1 cellular context compared by ENCODE assay signal in the genomic region with DNA sequence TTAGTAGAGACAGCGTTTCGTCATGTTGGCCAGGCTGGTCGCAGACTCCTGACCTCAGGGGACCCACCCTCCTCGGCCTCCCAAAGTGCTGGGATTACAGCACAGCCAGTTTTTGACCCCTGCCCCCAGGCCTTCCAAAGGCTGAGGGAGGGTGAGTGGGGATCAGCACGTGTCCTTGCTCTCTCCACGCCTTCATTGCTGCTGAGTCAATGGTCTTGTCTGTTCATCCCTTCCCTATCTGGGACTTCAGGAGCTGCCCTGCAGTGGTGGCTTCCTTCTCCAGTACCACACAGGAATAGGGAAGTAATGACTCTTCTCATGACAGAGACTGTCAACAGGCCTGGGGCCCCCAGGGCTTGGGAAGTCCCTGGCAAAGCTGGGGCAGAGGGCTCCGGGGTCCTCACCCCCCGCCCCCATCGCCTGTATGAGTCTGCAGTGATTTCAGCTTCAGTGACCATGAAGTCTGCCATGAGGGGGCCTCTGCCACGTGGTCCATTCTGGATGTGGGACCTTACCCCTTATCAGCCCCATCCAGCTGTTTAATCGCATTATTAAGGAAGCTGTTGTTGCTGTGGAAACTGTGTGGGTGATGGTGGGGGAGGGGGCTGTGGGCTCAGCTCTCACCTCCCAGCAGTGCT.
A peak's percentile ranks its signal among the peaks of the same experiment; 100 is the strongest.
TF ChIP-seq lines count a peak whose summit lies in the region.

No MANE protein-coding gene starts in this region.

TF ChIP-seq in HepG2, 621 proteins besides CTCF, POLR2A, EP300 and RAD21 (continued from another document and continues in another):
- TF ChIP-seq, protein P1, sequence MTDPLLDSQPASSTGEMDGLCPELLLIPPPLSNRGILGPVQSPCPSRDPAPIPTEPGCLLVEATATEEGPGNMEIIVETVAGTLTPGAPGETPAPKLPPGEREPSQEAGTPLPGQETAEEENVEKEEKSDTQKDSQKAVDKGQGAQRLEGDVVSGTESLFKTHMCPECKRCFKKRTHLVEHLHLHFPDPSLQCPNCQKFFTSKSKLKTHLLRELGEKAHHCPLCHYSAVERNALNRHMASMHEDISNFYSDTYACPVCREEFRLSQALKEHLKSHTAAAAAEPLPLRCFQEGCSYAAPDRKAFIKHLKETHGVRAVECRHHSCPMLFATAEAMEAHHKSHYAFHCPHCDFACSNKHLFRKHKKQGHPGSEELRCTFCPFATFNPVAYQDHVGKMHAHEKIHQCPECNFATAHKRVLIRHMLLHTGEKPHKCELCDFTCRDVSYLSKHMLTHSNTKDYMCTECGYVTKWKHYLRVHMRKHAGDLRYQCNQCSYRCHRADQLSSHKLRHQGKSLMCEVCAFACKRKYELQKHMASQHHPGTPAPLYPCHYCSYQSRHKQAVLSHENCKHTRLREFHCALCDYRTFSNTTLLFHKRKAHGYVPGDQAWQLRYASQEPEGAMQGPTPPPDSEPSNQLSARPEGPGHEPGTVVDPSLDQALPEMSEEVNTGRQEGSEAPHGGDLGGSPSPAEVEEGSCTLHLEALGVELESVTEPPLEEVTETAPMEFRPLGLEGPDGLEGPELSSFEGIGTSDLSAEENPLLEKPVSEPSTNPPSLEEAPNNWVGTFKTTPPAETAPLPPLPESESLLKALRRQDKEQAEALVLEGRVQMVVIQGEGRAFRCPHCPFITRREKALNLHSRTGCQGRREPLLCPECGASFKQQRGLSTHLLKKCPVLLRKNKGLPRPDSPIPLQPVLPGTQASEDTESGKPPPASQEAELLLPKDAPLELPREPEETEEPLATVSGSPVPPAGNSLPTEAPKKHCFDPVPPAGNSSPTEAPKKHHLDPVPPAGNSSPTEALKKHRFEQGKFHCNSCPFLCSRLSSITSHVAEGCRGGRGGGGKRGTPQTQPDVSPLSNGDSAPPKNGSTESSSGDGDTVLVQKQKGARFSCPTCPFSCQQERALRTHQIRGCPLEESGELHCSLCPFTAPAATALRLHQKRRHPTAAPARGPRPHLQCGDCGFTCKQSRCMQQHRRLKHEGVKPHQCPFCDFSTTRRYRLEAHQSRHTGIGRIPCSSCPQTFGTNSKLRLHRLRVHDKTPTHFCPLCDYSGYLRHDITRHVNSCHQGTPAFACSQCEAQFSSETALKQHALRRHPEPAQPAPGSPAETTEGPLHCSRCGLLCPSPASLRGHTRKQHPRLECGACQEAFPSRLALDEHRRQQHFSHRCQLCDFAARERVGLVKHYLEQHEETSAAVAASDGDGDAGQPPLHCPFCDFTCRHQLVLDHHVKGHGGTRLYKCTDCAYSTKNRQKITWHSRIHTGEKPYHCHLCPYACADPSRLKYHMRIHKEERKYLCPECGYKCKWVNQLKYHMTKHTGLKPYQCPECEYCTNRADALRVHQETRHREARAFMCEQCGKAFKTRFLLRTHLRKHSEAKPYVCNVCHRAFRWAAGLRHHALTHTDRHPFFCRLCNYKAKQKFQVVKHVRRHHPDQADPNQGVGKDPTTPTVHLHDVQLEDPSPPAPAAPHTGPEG (CRISPR knock-in tag; IDR thresholded peaks at IDR 0.05), result no peak; the same call in 1 of the 2 replicates
- TF ChIP-seq ZSCAN30 (CRISPR knock-in tag; IDR thresholded peaks at IDR 0.05), result no peak
- TF ChIP-seq, protein P2, sequence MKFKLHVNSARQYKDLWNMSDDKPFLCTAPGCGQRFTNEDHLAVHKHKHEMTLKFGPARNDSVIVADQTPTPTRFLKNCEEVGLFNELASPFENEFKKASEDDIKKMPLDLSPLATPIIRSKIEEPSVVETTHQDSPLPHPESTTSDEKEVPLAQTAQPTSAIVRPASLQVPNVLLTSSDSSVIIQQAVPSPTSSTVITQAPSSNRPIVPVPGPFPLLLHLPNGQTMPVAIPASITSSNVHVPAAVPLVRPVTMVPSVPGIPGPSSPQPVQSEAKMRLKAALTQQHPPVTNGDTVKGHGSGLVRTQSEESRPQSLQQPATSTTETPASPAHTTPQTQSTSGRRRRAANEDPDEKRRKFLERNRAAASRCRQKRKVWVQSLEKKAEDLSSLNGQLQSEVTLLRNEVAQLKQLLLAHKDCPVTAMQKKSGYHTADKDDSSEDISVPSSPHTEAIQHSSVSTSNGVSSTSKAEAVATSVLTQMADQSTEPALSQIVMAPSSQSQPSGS (CRISPR knock-in tag; IDR thresholded peaks at IDR 0.05), result no peak; the same call in 1 of the 2 replicates
- TF ChIP-seq ZFY (CRISPR knock-in tag; IDR thresholded peaks at IDR 0.05), result peak; percentile 71; the same call in 1 of the 2 replicates
- no peak for TF ChIP-seq ZFP41 (CRISPR knock-in tag; IDR thresholded peaks at IDR 0.05; ENCODE audit: borderline replicate concordance)
- TF ChIP-seq ZNF780A (CRISPR knock-in tag; IDR thresholded peaks at IDR 0.05), result no peak; the same call in 1 of the 2 replicates
- no peak for TF ChIP-seq ZNF703 (CRISPR knock-in tag; IDR thresholded peaks at IDR 0.05; ENCODE audit: borderline replicate concordance)
- TF ChIP-seq PHF20 (CRISPR knock-in tag; IDR thresholded peaks at IDR 0.05), result no peak
- TF ChIP-seq HMG20B (CRISPR knock-in tag; conservative IDR thresholded peaks at IDR 0.05), result no peak
- no peak for TF ChIP-seq ZNF468 (CRISPR knock-in tag; IDR thresholded peaks at IDR 0.05)
- TF ChIP-seq ZNF547 (CRISPR knock-in tag; IDR thresholded peaks at IDR 0.05), result peak; percentile 64; the same call in 1 of the 2 replicates
- TF ChIP-seq NCOA2 (CRISPR knock-in tag; IDR thresholded peaks at IDR 0.05), result peak; percentile 67
- TF ChIP-seq GZF1 (CRISPR knock-in tag; IDR thresholded peaks at IDR 0.05), result no peak
- TF ChIP-seq ZFP36L2 (CRISPR knock-in tag; IDR thresholded peaks at IDR 0.05), result no peak
- TF ChIP-seq, protein P3, sequence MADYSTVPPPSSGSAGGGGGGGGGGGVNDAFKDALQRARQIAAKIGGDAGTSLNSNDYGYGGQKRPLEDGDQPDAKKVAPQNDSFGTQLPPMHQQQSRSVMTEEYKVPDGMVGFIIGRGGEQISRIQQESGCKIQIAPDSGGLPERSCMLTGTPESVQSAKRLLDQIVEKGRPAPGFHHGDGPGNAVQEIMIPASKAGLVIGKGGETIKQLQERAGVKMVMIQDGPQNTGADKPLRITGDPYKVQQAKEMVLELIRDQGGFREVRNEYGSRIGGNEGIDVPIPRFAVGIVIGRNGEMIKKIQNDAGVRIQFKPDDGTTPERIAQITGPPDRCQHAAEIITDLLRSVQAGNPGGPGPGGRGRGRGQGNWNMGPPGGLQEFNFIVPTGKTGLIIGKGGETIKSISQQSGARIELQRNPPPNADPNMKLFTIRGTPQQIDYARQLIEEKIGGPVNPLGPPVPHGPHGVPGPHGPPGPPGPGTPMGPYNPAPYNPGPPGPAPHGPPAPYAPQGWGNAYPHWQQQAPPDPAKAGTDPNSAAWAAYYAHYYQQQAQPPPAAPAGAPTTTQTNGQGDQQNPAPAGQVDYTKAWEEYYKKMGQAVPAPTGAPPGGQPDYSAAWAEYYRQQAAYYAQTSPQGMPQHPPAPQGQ (CRISPR knock-in tag; IDR thresholded peaks at IDR 0.05; ENCODE audit: borderline replicate concordance), result no peak
- no peak for TF ChIP-seq ZNF615 (CRISPR knock-in tag; IDR thresholded peaks at IDR 0.05; ENCODE audit: borderline replicate concordance)
- TF ChIP-seq PAF1 (CRISPR knock-in tag; IDR thresholded peaks at IDR 0.05), result no peak
- TF ChIP-seq KDM2A (CRISPR knock-in tag; IDR thresholded peaks at IDR 0.05; ENCODE audit: borderline replicate concordance, low read depth), result peak; percentile 49; the same call in 1 of the 2 replicates
- TF ChIP-seq NFATC3 (CRISPR knock-in tag; IDR thresholded peaks at IDR 0.05), result no peak
- TF ChIP-seq ZNF329 (CRISPR knock-in tag; IDR thresholded peaks at IDR 0.05; ENCODE audit: low read depth), result no peak
- TF ChIP-seq ZNF383 (CRISPR knock-in tag; IDR thresholded peaks at IDR 0.05; ENCODE audit: borderline replicate concordance), result no peak
- TF ChIP-seq, protein P4, sequence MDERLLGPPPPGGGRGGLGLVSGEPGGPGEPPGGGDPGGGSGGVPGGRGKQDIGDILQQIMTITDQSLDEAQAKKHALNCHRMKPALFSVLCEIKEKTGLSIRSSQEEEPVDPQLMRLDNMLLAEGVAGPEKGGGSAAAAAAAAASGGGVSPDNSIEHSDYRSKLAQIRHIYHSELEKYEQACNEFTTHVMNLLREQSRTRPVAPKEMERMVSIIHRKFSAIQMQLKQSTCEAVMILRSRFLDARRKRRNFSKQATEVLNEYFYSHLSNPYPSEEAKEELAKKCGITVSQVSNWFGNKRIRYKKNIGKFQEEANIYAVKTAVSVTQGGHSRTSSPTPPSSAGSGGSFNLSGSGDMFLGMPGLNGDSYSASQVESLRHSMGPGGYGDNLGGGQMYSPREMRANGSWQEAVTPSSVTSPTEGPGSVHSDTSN (CRISPR knock-in tag; IDR thresholded peaks at IDR 0.05), result no peak
- TF ChIP-seq ZNF101 (CRISPR knock-in tag; IDR thresholded peaks at IDR 0.05; ENCODE audit: borderline replicate concordance, low read depth), result no peak
- no peak for TF ChIP-seq KDM5A (IDR thresholded peaks at IDR 0.05; ENCODE audit: borderline replicate concordance, low read length)
- TF ChIP-seq KLF13 (CRISPR knock-in tag; IDR thresholded peaks at IDR 0.05), result no peak
- no peak for TF ChIP-seq TCF7 (IDR thresholded peaks at IDR 0.05; ENCODE audit: low read depth)
- TF ChIP-seq, protein P5, sequence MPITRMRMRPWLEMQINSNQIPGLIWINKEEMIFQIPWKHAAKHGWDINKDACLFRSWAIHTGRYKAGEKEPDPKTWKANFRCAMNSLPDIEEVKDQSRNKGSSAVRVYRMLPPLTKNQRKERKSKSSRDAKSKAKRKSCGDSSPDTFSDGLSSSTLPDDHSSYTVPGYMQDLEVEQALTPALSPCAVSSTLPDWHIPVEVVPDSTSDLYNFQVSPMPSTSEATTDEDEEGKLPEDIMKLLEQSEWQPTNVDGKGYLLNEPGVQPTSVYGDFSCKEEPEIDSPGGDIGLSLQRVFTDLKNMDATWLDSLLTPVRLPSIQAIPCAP (CRISPR knock-in tag; IDR thresholded peaks at IDR 0.05; ENCODE audit: low read depth), result no peak
- TF ChIP-seq HDAC2 (CRISPR knock-in tag; IDR thresholded peaks at IDR 0.05), result peak; percentile 94
- TF ChIP-seq ATRX (CRISPR knock-in tag; IDR thresholded peaks at IDR 0.05; ENCODE audit: borderline replicate concordance), result no peak
- peak; percentile 66; the same call in 1 of the 2 replicates for TF ChIP-seq ZNF292 (CRISPR knock-in tag; IDR thresholded peaks at IDR 0.05; ENCODE audit: borderline replicate concordance, low read depth)
- TF ChIP-seq MAFF (IDR thresholded peaks at IDR 0.05; ENCODE audit: low read depth, low read length), result no peak
- TF ChIP-seq, protein P6, sequence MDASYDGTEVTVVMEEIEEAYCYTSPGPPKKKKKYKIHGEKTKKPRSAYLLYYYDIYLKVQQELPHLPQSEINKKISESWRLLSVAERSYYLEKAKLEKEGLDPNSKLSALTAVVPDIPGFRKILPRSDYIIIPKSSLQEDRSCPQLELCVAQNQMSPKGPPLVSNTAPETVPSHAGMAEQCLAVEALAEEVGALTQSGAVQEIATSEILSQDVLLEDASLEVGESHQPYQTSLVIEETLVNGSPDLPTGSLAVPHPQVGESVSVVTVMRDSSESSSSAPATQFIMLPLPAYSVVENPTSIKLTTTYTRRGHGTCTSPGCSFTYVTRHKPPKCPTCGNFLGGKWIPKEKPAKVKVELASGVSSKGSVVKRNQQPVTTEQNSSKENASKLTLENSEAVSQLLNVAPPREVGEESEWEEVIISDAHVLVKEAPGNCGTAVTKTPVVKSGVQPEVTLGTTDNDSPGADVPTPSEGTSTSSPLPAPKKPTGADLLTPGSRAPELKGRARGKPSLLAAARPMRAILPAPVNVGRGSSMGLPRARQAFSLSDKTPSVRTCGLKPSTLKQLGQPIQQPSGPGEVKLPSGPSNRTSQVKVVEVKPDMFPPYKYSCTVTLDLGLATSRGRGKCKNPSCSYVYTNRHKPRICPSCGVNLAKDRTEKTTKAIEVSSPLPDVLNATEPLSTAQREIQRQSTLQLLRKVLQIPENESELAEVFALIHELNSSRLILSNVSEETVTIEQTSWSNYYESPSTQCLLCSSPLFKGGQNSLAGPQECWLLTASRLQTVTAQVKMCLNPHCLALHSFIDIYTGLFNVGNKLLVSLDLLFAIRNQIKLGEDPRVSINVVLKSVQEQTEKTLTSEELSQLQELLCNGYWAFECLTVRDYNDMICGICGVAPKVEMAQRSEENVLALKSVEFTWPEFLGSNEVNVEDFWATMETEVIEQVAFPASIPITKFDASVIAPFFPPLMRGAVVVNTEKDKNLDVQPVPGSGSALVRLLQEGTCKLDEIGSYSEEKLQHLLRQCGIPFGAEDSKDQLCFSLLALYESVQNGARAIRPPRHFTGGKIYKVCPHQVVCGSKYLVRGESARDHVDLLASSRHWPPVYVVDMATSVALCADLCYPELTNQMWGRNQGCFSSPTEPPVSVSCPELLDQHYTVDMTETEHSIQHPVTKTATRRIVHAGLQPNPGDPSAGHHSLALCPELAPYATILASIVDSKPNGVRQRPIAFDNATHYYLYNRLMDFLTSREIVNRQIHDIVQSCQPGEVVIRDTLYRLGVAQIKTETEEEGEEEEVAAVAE (CRISPR knock-in tag; IDR thresholded peaks at IDR 0.05; ENCODE audit: borderline replicate concordance), result no peak
- TF ChIP-seq, protein P7, sequence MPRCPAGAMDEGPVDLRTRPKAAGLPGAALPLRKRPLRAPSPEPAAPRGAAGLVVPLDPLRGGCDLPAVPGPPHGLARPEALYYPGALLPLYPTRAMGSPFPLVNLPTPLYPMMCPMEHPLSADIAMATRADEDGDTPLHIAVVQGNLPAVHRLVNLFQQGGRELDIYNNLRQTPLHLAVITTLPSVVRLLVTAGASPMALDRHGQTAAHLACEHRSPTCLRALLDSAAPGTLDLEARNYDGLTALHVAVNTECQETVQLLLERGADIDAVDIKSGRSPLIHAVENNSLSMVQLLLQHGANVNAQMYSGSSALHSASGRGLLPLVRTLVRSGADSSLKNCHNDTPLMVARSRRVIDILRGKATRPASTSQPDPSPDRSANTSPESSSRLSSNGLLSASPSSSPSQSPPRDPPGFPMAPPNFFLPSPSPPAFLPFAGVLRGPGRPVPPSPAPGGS (CRISPR knock-in tag; IDR thresholded peaks at IDR 0.05), result no peak
- TF ChIP-seq ZNF768 (CRISPR knock-in tag; IDR thresholded peaks at IDR 0.05), result peak; percentile 22; the same call in 1 of the 2 replicates
- no peak for TF ChIP-seq ATM (IDR thresholded peaks at IDR 0.05; ENCODE audit: borderline replicate concordance)
- TF ChIP-seq KLF15 (CRISPR knock-in tag; IDR thresholded peaks at IDR 0.05; ENCODE audit: borderline replicate concordance), result no peak
- TF ChIP-seq CHD2 (IDR thresholded peaks at IDR 0.05; ENCODE audit: low read depth, low read length), result no peak
- no peak for TF ChIP-seq RFX1 (IDR thresholded peaks at IDR 0.05)
- TF ChIP-seq ZNF230 (CRISPR knock-in tag; IDR thresholded peaks at IDR 0.05), result no peak
- no peak for TF ChIP-seq IKZF4 (CRISPR knock-in tag; IDR thresholded peaks at IDR 0.05; ENCODE audit: borderline replicate concordance, low read depth, not compliant biosample characterization)
- no peak for TF ChIP-seq ZNF75D (CRISPR knock-in tag; IDR thresholded peaks at IDR 0.05; ENCODE audit: borderline replicate concordance)
- no peak for TF ChIP-seq ZSCAN25 (CRISPR knock-in tag; IDR thresholded peaks at IDR 0.05)
- TF ChIP-seq XBP1 (CRISPR knock-in tag; IDR thresholded peaks at IDR 0.05), result no peak
- TF ChIP-seq, protein P8, sequence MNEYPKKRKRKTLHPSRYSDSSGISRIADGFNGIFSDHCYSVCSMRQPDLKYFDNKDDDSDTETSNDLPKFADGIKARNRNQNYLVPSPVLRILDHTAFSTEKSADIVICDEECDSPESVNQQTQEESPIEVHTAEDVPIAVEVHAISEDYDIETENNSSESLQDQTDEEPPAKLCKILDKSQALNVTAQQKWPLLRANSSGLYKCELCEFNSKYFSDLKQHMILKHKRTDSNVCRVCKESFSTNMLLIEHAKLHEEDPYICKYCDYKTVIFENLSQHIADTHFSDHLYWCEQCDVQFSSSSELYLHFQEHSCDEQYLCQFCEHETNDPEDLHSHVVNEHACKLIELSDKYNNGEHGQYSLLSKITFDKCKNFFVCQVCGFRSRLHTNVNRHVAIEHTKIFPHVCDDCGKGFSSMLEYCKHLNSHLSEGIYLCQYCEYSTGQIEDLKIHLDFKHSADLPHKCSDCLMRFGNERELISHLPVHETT (CRISPR knock-in tag; conservative IDR thresholded peaks at IDR 0.05), result 0 out of 2 replicates have a peak, but pooled peaks have one; percentile 25
- no peak for TF ChIP-seq ZNF552 (CRISPR knock-in tag; IDR thresholded peaks at IDR 0.05; ENCODE audit: borderline replicate concordance)
- TF ChIP-seq ZNF121 (CRISPR knock-in tag; IDR thresholded peaks at IDR 0.05), result no peak
